In the genomic region with DNA sequence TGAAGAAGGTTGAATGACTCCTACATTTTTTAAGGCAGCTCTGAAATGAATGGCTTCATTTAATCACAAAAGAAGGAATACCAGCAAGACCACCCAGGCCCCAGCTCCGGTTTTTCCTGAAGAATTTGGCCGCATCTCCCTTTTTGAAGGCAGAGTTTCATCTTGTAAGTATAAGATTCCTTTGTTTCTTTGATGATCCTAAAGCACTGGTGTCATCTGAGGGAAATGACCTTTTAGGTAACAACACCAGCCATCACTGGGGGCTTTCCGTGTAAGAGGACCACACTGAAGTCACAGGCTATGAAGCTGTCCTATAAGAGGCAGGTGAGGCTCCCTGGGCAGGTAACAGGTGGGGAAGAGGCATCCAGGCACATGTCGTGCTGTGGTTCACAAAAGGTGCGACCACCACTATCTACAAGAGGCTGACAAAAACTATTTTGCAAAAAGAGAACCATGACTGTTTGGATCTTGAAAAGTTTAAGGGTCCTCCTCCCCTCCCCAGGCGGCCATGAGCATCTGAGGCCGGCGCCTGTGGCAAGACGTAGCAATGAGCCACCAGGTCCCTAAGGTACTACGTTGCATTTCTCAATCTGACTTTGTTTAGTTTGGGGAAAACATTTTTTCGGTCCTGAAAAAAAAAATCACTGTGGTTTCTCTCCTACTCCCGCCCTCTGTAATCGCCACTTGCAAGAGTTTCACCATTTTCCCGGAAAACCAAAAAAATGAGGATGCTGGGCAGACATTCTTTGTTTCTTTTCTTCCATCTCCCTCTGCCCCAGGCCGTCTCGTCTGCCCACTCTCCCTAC, we compare ENCODE assay signal across 14 cellular contexts. TPM values are rescaled to one million over a fixed set of nuclear protein-coding genes. Genes with fewer than 3 reads are reported as not detected.
DNase-seq lines count a peak whose midpoint lies in the region; ATAC-seq and TF ChIP-seq lines count a peak whose summit lies in the region.
"Had no signal": no experiment of that assay in that cellular context is flagged by ENCODE, and none has a peak within 500 bp of the region (broad histone marks: within the 10 kb centered on the region; RNA-seq: fewer than 3 reads in every experiment).

No MANE protein-coding gene starts in this region.

- peak overlapping the region in 1 of 2 experiments; percentile 79; a peak in 2 of 4 replicates for H3K27ac ChIP-seq in SK-N-SH (ENCODE audit: low read depth in 2 of 2, low read length in 1 of 2)
- H3K27ac ChIP-seq: 22Rv1, right atrium auricular region had no signal

- H3K9me2 ChIP-seq in SK-N-SH = no peaks in the 10 kb centered on the region

- no peak for TF ChIP-seq RAD21 in SK-N-SH (IDR thresholded peaks at IDR 0.05; ENCODE audit: low read length)

- peaks cover 17% of the 10 kb centered on the region for H3F3A ChIP-seq in SK-N-SH (replicated peaks; ENCODE audit: insufficient read depth)

- no peaks in the 10 kb centered on the region for H3K27me3 Mint-ChIP-seq in WTC11 (ENCODE audit: low read depth)
- H3K27me3 Mint-ChIP-seq: activated naive CD4-positive, alpha-beta T cell treated with anti-CD3 and anti-CD28 coated beads, Interleukin-2, amount 10 ng/mL, durations not matched to agents 7 days and 5 days had no signal

- H3K9me3 Mint-ChIP-seq in WTC11 = peaks cover 7% of the 10 kb centered on the region
- H3K9me3 Mint-ChIP-seq: activated naive CD4-positive, alpha-beta T cell treated with anti-CD3 and anti-CD28 coated beads, Interleukin-2, amount 10 ng/mL, durations not matched to agents 7 days and 5 days; immature natural killer cell had no signal

- 91% methylated on average over 16 of the region's 16 CpGs for WGBS in SK-N-SH (ENCODE audit: low lambda C conversion rate)

- no peak overlapping the region; the same call in 1 of the 2 replicates for H3K27ac Mint-ChIP-seq in WTC11
- H3K27ac Mint-ChIP-seq: activated naive CD4-positive, alpha-beta T cell treated with anti-CD3 and anti-CD28 coated beads, Interleukin-2, amount 10 ng/mL, durations not matched to agents 7 days and 5 days had no signal

- peak overlapping the region; percentile 35; the same call in 1 of the 2 replicates for H3K9ac ChIP-seq in SK-N-SH

- DNase-seq in SK-N-SH (no peak), WTC11 (ENCODE audit: low spot score) (no peak), fibroblast of villous mesenchyme (ENCODE audit: low read depth) (peak; percentile 16), stromal cell of bone marrow (ENCODE audit: low read depth) (peak; percentile 57), amniotic stem cell (lab: John Stamatoyannopoulos, UW) (no peak), hepatic stellate cell (ENCODE audit: low spot score) (no peak), cerebellum (ENCODE audit: low spot score) (no peak)
- DNase-seq: activated naive CD4-positive, alpha-beta T cell treated with anti-CD3 and anti-CD28 coated beads, Interleukin-2, amount 10 ng/mL, durations not matched to agents 7 days and 5 days; immature natural killer cell; NCI-H1436; NCI-H510A had no signal

- POLR2A ChIA-PET in SK-N-SH (lab: Yijun Ruan, JAX) (interaction anchor here (0.5 to 2.5 kb wide), 10 partner anchors 42 to 251 kb away, joined by 3 to 15 read pairs (median 5); partner anchors contain the start of gene IRF2BP2), WTC11 (lab: Charles Lee) (interaction anchor here (1.3 kb wide), 1 partner anchor 46 kb away, joined by 3 read pairs; the partner anchor contains the start of gene IRF2BP2)

- peaks cover 35% of the 10 kb centered on the region for H3K4me1 Mint-ChIP-seq in WTC11
- H3K4me1 Mint-ChIP-seq: immature natural killer cell had no signal

- no peaks in the 10 kb centered on the region for H3K9me3 ChIP-seq in SK-N-SH
- H3K9me3 ChIP-seq: right atrium auricular region had no signal

- H3K4me1 ChIP-seq in SK-N-SH (ENCODE audit: control insufficient read depth in 1 of 2, insufficient read depth in 2 of 2, low read depth in 1 of 2, low read length in 1 of 2) = peaks cover 27 to 35% of the 10 kb centered on the region in 2 experiments

- peak overlapping the region; percentile 26; the same call in 1 of the 2 replicates for H3K4me2 ChIP-seq in SK-N-SH

- H3K4me3 ChIP-seq in SK-N-SH (ENCODE audit: low read depth in 2 of 2, low read length in 1 of 2) (no peak overlapping the region), fibroblast of villous mesenchyme (ENCODE audit: low read depth, low read length) (no peak overlapping the region)
- H3K4me3 ChIP-seq: right atrium auricular region had no signal

- H3K36me3 ChIP-seq in SK-N-SH (replicated peaks in 1 of 2; ENCODE audit: control insufficient read depth in 1 of 2, insufficient read depth in 2 of 2, low read length in 1 of 2) = no peaks in the 10 kb centered on the region
- H3K36me3 ChIP-seq: right atrium auricular region had no signal

- no peak for ATAC-seq in SK-N-SH treated with all-trans-retinoic acid at 6 μM for 48 hours
- ATAC-seq in WTC11 = peak; percentile 15

- H3K79me2 ChIP-seq in SK-N-SH (ENCODE audit: insufficient read depth) = no peaks in the 10 kb centered on the region

- no peaks in the 10 kb centered on the region for H4K20me1 ChIP-seq in SK-N-SH (ENCODE audit: insufficient read depth)

- TF ChIP-seq EP300 in SK-N-SH (IDR thresholded peaks at IDR 0.05; ENCODE audit: borderline replicate concordance in 1 of 2, low read depth in 1 of 2, low read length in 1 of 2) = no peak

- peak overlapping the region; percentile 35; the same call in 1 of the 2 replicates for H2AFZ ChIP-seq in SK-N-SH (ENCODE audit: low read depth)

- no peak overlapping the region for H3K4me3 Mint-ChIP-seq in WTC11
- H3K4me3 Mint-ChIP-seq: activated naive CD4-positive, alpha-beta T cell treated with anti-CD3 and anti-CD28 coated beads, Interleukin-2, amount 10 ng/mL, durations not matched to agents 7 days and 5 days; immature natural killer cell had no signal

- no peaks in the 10 kb centered on the region for H3K27me3 ChIP-seq in SK-N-SH (ENCODE audit: insufficient read depth)
- H3K27me3 ChIP-seq: right atrium auricular region had no signal

- no peak for TF ChIP-seq CTCF in SK-N-SH (IDR thresholded peaks at IDR 0.05)
- TF ChIP-seq CTCF in WTC11 (IDR thresholded peaks at IDR 0.05) = no peak
- TF ChIP-seq CTCF in fibroblast of villous mesenchyme (IDR thresholded peaks at IDR 0.05; ENCODE audit: insufficient read depth, low read depth, low read length) = no peak

- CTCF ChIA-PET in SK-N-SH (lab: Yijun Ruan, JAX) = interaction anchor here (0.7 to 1.8 kb wide), 8 partner anchors 12 to 428 kb away, joined by 3 to 5 read pairs (median 3); no protein-coding TSS in a partner anchor
- CTCF ChIA-PET in WTC11 (lab: Charles Lee) = interaction anchor here (1.9 kb wide), 1 partner anchor 428 kb away, joined by 6 read pairs; no protein-coding TSS in a partner anchor

- H3K36me3 Mint-ChIP-seq in WTC11 = no peaks in the 10 kb centered on the region
- H3K36me3 Mint-ChIP-seq: activated naive CD4-positive, alpha-beta T cell treated with anti-CD3 and anti-CD28 coated beads, Interleukin-2, amount 10 ng/mL, durations not matched to agents 7 days and 5 days; immature natural killer cell had no signal

TF ChIP-seq in SK-N-SH, 30 proteins besides CTCF, POLR2A, EP300 and RAD21:
- no peak for TF ChIP-seq SIN3A (IDR thresholded peaks at IDR 0.05; ENCODE audit: borderline replicate concordance, low read depth, low read length)
- TF ChIP-seq FOSL2 (IDR thresholded peaks at IDR 0.05; ENCODE audit: borderline replicate concordance, low read depth) = no peak
- no peak for TF ChIP-seq JUND (IDR thresholded peaks at IDR 0.05)
- TF ChIP-seq SMC3 (IDR thresholded peaks at IDR 0.05; ENCODE audit: low read depth, low read length) = no peak

TF ChIP-seq in SK-N-SH treated with all-trans-retinoic acid at 6 μM for 48 hours, 23 proteins besides CTCF, POLR2A, EP300 and RAD21 (continues in another document):
- TF ChIP-seq CREB5 (CRISPR knock-in tag; IDR thresholded peaks at IDR 0.05; ENCODE audit: low read depth) = no peak
- TF ChIP-seq PPARA (CRISPR knock-in tag; IDR thresholded peaks at IDR 0.05; ENCODE audit: borderline replicate concordance) = no peak
- TF ChIP-seq ISL1 (CRISPR knock-in tag; IDR thresholded peaks at IDR 0.05) = no peak

TF ChIP-seq in WTC11, 78 proteins besides CTCF, POLR2A, EP300 and RAD21 (continues in another document):
- TF ChIP-seq ZSCAN18 (CRISPR knock-in tag; IDR thresholded peaks at IDR 0.05) = no peak

RNA-seq across cellular contexts. Expression of gene IRF2BP2, which starts 46.3 kb away (rescaled TPM):
- 40.3 and 73.9 TPM in 2 replicates for polyA plus RNA-seq in SK-N-SH (2012; rRNA removed)
- 28.1 and 46.6 TPM in 2 replicates for polyA plus RNA-seq in SK-N-SH (2012; cell fraction: cytosol; rRNA removed)
- polyA plus RNA-seq in SK-N-SH (2012; cell fraction: nucleus; rRNA removed) = 73.9 and 167 TPM in 2 replicates
- total RNA-seq in WTC11 (2021) = 61.9 to 70.9 TPM (median 62.4 TPM) in 3 replicates
- 53.1 and 60.9 TPM in 2 replicates for total RNA-seq in fibroblast of villous mesenchyme
- 96.2 TPM for total RNA-seq in cerebellum

Comparison
In these comparisons a context has a peak if more than half of its experiments do, and no peak if none do; other contexts are left out.
1. DNase-seq: peak in fibroblast of villous mesenchyme (single experiment) and stromal cell of bone marrow (single experiment); none in SK-N-SH (single experiment), WTC11 (single experiment), amniotic stem cell (single experiment), hepatic stellate cell (single experiment) and cerebellum (single experiment).